1 cellular context compared by ENCODE assay signal in genomic region chr9:1057910-1058309, GRCh38.
TF ChIP-seq lines count a peak whose summit lies in the region.

No MANE protein-coding gene starts in this region.

TF ChIP-seq in GM12878, 131 proteins besides CTCF, POLR2A, EP300 and RAD21:
- TF ChIP-seq MYB (IDR thresholded peaks at IDR 0.05; ENCODE audit: borderline replicate concordance, low read depth, low read length) (no peak), CBX5 (IDR thresholded peaks at IDR 0.05; ENCODE audit: low read depth) (no peak), ZNF687 (IDR thresholded peaks at IDR 0.05) (no peak), BCL3 (IDR thresholded peaks at IDR 0.05; ENCODE audit: borderline replicate concordance, insufficient read depth, low read depth, low read length, poor library complexity, severe bottlenecking) (no peak), SPI1 (IDR thresholded peaks at IDR 0.05; ENCODE audit: borderline replicate concordance, insufficient read depth, low read depth, low read length) (no peak), FOXM1 (IDR thresholded peaks at IDR 0.05; ENCODE audit: low read depth, low read length) (no peak), PRDM15 (CRISPR knock-in tag; IDR thresholded peaks at IDR 0.05) (no peak), ETV6 (conservative IDR thresholded peaks at IDR 0.05 in 1 of 2, IDR thresholded peaks at IDR 0.05 in 1 of 2; ENCODE audit: borderline replicate concordance in 1 of 2, low read depth in 1 of 2) (no peak), ZBED1 (IDR thresholded peaks at IDR 0.05; ENCODE audit: borderline replicate concordance) (no peak), SUPT20H (IDR thresholded peaks at IDR 0.05; ENCODE audit: borderline replicate concordance, control insufficient read depth, low read depth, low read length) (no peak), CEBPB (IDR thresholded peaks at IDR 0.05; ENCODE audit: borderline replicate concordance in 1 of 2, low read depth in 2 of 2, low read length in 2 of 2) (no peak), MXI1 (IDR thresholded peaks at IDR 0.05; ENCODE audit: low read depth, low read length) (no peak), ZNF622 (IDR thresholded peaks at IDR 0.05) (no peak), RELA (IDR thresholded peaks at IDR 0.05; ENCODE audit: borderline replicate concordance, partially characterized antibody) (no peak), ZBTB40 (IDR thresholded peaks at IDR 0.05; ENCODE audit: borderline replicate concordance) (no peak), TBL1XR1 (IDR thresholded peaks at IDR 0.05; ENCODE audit: low read depth, low read length) (no peak), HSF1 (IDR thresholded peaks at IDR 0.05; ENCODE audit: low read depth, low read length) (no peak), RFX5 (IDR thresholded peaks at IDR 0.05; ENCODE audit: low read depth, low read length) (no peak), JUNB (IDR thresholded peaks at IDR 0.05) (no peak), HDAC6 (IDR thresholded peaks at IDR 0.05; ENCODE audit: unreplicated experiment) (no peak)
